ENCODE assay signal across 8 cellular contexts in genomic region chr1:25796807-25797458, GRCh38. TPM values are rescaled to one million over a fixed set of nuclear protein-coding genes. Genes with fewer than 3 reads are reported as not detected.
DNase-seq lines count a peak whose midpoint lies in the region; ATAC-seq, FAIRE-seq and TF ChIP-seq lines count a peak whose summit lies in the region.

No MANE protein-coding gene starts in this region.

- H4K20me1 ChIP-seq in HepG2 (ENCODE audit: insufficient read depth, low read length): no peaks in the 10 kb centered on the region

- BruUV-seq in HepG2 (replicated peaks; lab: Mats Ljungman, UMichigan): no TSS peak

- CTCF ChIA-PET in AG04449 (lab: Yijun Ruan, JAX): interaction anchor here (0.8 to 24.7 kb wide), 28 partner anchors 9 to 369 kb away, joined by 3 to 468 read pairs (median 4); partner anchors contain the start of gene MAN1C1
- CTCF ChIA-PET in HepG2 (lab: Yijun Ruan, JAX; ENCODE audit: low intra/inter-chr PET ratio, low total read pairs): interaction anchor here (0.7 to 2.4 kb wide), 6 partner anchors 14 to 188 kb away, joined by 3 to 13 read pairs (median 4); no protein-coding TSS in a partner anchor

- TF ChIP-seq EP300 in HepG2 (IDR thresholded peaks at IDR 0.05; ENCODE audit: low read depth in 2 of 2, low read length in 2 of 2) (no peak), HepG2 (CRISPR knock-in tag; IDR thresholded peaks at IDR 0.05; ENCODE audit: borderline replicate concordance) (no peak)

- H3K36me3 Mint-ChIP-seq in chondrocyte (ENCODE audit: low read depth): no peaks in the 10 kb centered on the region

- in situ Hi-C loops in HepG2 (cut with HindIII; ENCODE audit: extremely low pct_ligation_motif_present, low pct_unique_long_range_greater_than_20kb): loop anchor here (5.0 kb wide), 1 partner anchor 40 kb away; no protein-coding TSS in a partner anchor

- DNase-seq in AG04449 (ENCODE audit: low read depth, low spot score): no peak
- DNase-seq in HCEC 1CT: peak; percentile 55
- DNase-seq in NCI-H510A treated with DMSO at 0.1 percent for 48 hours (lab: John Stamatoyannopoulos, UW): peak; percentile 83
- DNase-seq in activated CD4-positive, alpha-beta T cell treated with anti-CD3 and anti-CD28 coated beads for 4 hours: peak; percentile 82 to 90
- no peak for DNase-seq in chondrocyte (ENCODE audit: low spot score)
- DNase-seq in HepG2 (ENCODE audit: low spot score): peak; percentile 59
- peak; percentile 48 to 84 (median 67) for DNase-seq in stimulated activated CD4-positive, alpha-beta T cell treated with anti-CD3 and anti-CD28 coated beads, TNF-alpha, amount 100 ng/mL, for 1 hour (ENCODE audit: low read depth in 3 of 3, low spot score in 1 of 3)

- peaks cover 40% of the 10 kb centered on the region for H3K4me1 Mint-ChIP-seq in chondrocyte (ENCODE audit: low read depth)

- H3K4me3 Mint-ChIP-seq in chondrocyte (ENCODE audit: unreplicated experiment): no peak overlapping the region

- H3K4me1 ChIP-seq in HepG2 (ENCODE audit: insufficient read depth, low read length): peaks cover 28% of the 10 kb centered on the region

- FAIRE-seq in HepG2 (lab: Jason Lieb, UNC): peak; percentile 53

- H3K4me2 ChIP-seq in HepG2 (ENCODE audit: low read depth, low read length): peak overlapping the region; percentile 59

- H3K9me3 ChIP-seq in HepG2 (ENCODE audit: low read length): no peaks in the 10 kb centered on the region

- no peaks in the 10 kb centered on the region for H3K36me3 ChIP-seq in HepG2 (replicated peaks in 1 of 2; ENCODE audit: control insufficient read depth in 1 of 2, insufficient read depth in 2 of 2, low read length in 2 of 2)

- ATAC-seq in HepG2 (peak; percentile 53), GM18907 (IDR thresholded peaks at IDR 0.05; ENCODE audit: unreplicated experiment) (no peak)

- POLR2A ChIA-PET in AG04449 (lab: Yijun Ruan, JAX) (no interaction called here), HepG2 (lab: Yijun Ruan, JAX) (no interaction called here)

- no peak overlapping the region for H3K27ac ChIP-seq in HepG2 (ENCODE audit: extremely low read length, insufficient read depth, low read length)

- peak; percentile 87 for TF ChIP-seq CTCF in AG04449 (IDR thresholded peaks at IDR 0.05; ENCODE audit: insufficient read depth, low read length, missing control alignments)
- TF ChIP-seq CTCF in chondrocyte (IDR thresholded peaks at IDR 0.05): peak; percentile 89
- TF ChIP-seq CTCF in HepG2 (CRISPR knock-in tag; IDR thresholded peaks at IDR 0.05): peak; percentile 90

- H3K9ac ChIP-seq in HepG2 (ENCODE audit: insufficient read depth, low read depth, low read length): no peak overlapping the region

- H3K27me3 Mint-ChIP-seq in chondrocyte (ENCODE audit: low read depth): no peaks in the 10 kb centered on the region

- peak; percentile 75 for TF ChIP-seq RAD21 in HepG2 (CRISPR knock-in tag; IDR thresholded peaks at IDR 0.05)

- no peak overlapping the region for H2AFZ ChIP-seq in HepG2 (ENCODE audit: low read length)

- H3K27ac Mint-ChIP-seq in chondrocyte (ENCODE audit: unreplicated experiment): no peak overlapping the region

- H3K27me3 ChIP-seq in HepG2 (ENCODE audit: control insufficient read depth in 1 of 2, insufficient read depth in 2 of 2, low read length in 2 of 2): peaks cover 0 to 17% of the 10 kb centered on the region in 2 experiments; a peak in 2 of 5 replicates

- H3K4me3 ChIP-seq in AG04449 (ENCODE audit: low read depth, low read length): no peak overlapping the region
- no peak overlapping the region for H3K4me3 ChIP-seq in HepG2 (replicated peaks in 1 of 3; ENCODE audit: insufficient read depth in 1 of 3, low read depth in 2 of 3, low read length in 3 of 3)

- no peaks in the 10 kb centered on the region for H3K79me2 ChIP-seq in HepG2 (ENCODE audit: insufficient read depth, low read length)

- H3K9me3 Mint-ChIP-seq in chondrocyte (ENCODE audit: low read depth): no peaks in the 10 kb centered on the region

- intact Hi-C loops in HepG2 (cut with micrococcal nuclease; ENCODE audit: unreplicated experiment): loop anchor here (5.0 kb wide), 2 partner anchors 40 to 180 kb away; partner anchors contain the start of gene MAN1C1

- TF ChIP-seq POLR2A in HepG2 (IDR thresholded peaks at IDR 0.05; ENCODE audit: insufficient read depth in 1 of 2, low read depth in 2 of 2, low read length in 2 of 2): no peak

- WGBS in HepG2 (ENCODE audit: low lambda C conversion rate): under 1% methylated on average over 17 of the region's 19 CpGs

TF ChIP-seq in HepG2, 621 proteins besides CTCF, POLR2A, EP300 and RAD21 (continues in another document):
- no peak for TF ChIP-seq GFI1 (CRISPR knock-in tag; IDR thresholded peaks at IDR 0.05; ENCODE audit: borderline replicate concordance)
- TF ChIP-seq HMGXB4 (CRISPR knock-in tag; IDR thresholded peaks at IDR 0.05; ENCODE audit: borderline replicate concordance in 1 of 2, low read depth in 1 of 2): 0 out of 4 replicates have a peak, but pooled peaks of 1 of the 2 experiments have one; percentile 27
- peak; percentile 28 for TF ChIP-seq ZNF781 (CRISPR knock-in tag; IDR thresholded peaks at IDR 0.05; ENCODE audit: borderline replicate concordance, not compliant biosample characterization)
- 0 out of 2 replicates have a peak, but pooled peaks have one; percentile 15 for TF ChIP-seq FOSL2 (CRISPR knock-in tag; IDR thresholded peaks at IDR 0.05)
- peak; percentile 27; the same call in 1 of the 2 replicates for TF ChIP-seq ELF3 (CRISPR knock-in tag; IDR thresholded peaks at IDR 0.05)
- no peak for TF ChIP-seq SIN3A (IDR thresholded peaks at IDR 0.05; ENCODE audit: borderline replicate concordance, low read depth, low read length)

RNA-seq across cellular contexts. Expression of gene SELENON, which starts 3.1 kb away (rescaled TPM):
- total RNA-seq in chondrocyte: 77.0 to 99.5 TPM (median 95.7 TPM) in 3 replicates
- 3.4 and 3.8 TPM in 2 replicates for total RNA-seq in HepG2 (2016; rRNA removed; fragmentation: Illumina TruSeq; extraction: Trizol)
- total RNA-seq in HepG2 (2016; cell fraction: cytosol; rRNA removed; fragmentation: Illumina TruSeq; extraction: Trizol; ENCODE audit: low read depth): 1.4 and 1.6 TPM in 2 replicates
- 2.6 and 3.9 TPM in 2 replicates for total RNA-seq in HepG2 (2016; cell fraction: insoluble cytoplasmic fraction; rRNA removed; fragmentation: Illumina TruSeq; extraction: Trizol)
- total RNA-seq in HepG2 (2016; cell fraction: membrane; rRNA removed; fragmentation: Illumina TruSeq; extraction: Trizol): 5.9 and 6.0 TPM in 2 replicates
- 6.6 and 8.7 TPM in 2 replicates for total RNA-seq in HepG2 (2016; cell fraction: nucleus; rRNA removed; fragmentation: Illumina TruSeq; extraction: Trizol)
- 8.0 and 8.9 TPM in 2 replicates for polyA plus RNA-seq in HepG2 (2011; rRNA removed)
- polyA plus RNA-seq in HepG2 (2011; cell fraction: cytosol; rRNA removed): 9.0 and 9.2 TPM in 2 replicates
- 13.1 and 15.6 TPM in 2 replicates for polyA plus RNA-seq in HepG2 (2011; cell fraction: nucleus; rRNA removed)
- polyA plus RNA-seq in HepG2 (2012): 10.5 and 11.5 TPM in 2 replicates
- polyA plus RNA-seq in HepG2 (2016; cell fraction: cytosol; fragmentation: Illumina TruSeq; extraction: Trizol; ENCODE audit: low read depth): 3.5 and 4.0 TPM in 2 replicates
- polyA plus RNA-seq in HepG2 (2016; cell fraction: insoluble cytoplasmic fraction; fragmentation: Illumina TruSeq; extraction: Trizol; ENCODE audit: low read depth): 8.8 and 12.5 TPM in 2 replicates
- 12.1 and 12.7 TPM in 2 replicates for polyA plus RNA-seq in HepG2 (2016; cell fraction: membrane; fragmentation: Illumina TruSeq; extraction: Trizol; ENCODE audit: low read depth)
- 27.6 and 29.1 TPM in 2 replicates for polyA plus RNA-seq in HepG2 (2016; cell fraction: nucleus; fragmentation: Illumina TruSeq; extraction: Trizol; ENCODE audit: insufficient read depth, low read depth)
- polyA minus RNA-seq in HepG2 (2011; rRNA and poly(A)+ RNA removed; ENCODE audit: low replicate concordance): 10.4 TPM in 2 replicates
- 8.1 and 8.3 TPM in 2 replicates for polyA minus RNA-seq in HepG2 (2011; cell fraction: cytosol; rRNA and poly(A)+ RNA removed)
- polyA minus RNA-seq in HepG2 (2011; cell fraction: nucleus; rRNA and poly(A)+ RNA removed): 3.1 and 5.0 TPM in 2 replicates

RNA-seq across cellular contexts. Expression of gene MTFR1L, which starts 22.8 kb away (rescaled TPM):
- total RNA-seq in chondrocyte (51.2 to 67.1 TPM (median 51.2 TPM) in 3 replicates), HepG2 (2016; rRNA removed; fragmentation: Illumina TruSeq; extraction: Trizol) (38.0 and 47.5 TPM in 2 replicates)
- total RNA-seq in HepG2 (2016; cell fraction: cytosol; rRNA removed; fragmentation: Illumina TruSeq; extraction: Trizol; ENCODE audit: low read depth): 28.2 and 30.9 TPM in 2 replicates
- 40.1 and 47.2 TPM in 2 replicates for total RNA-seq in HepG2 (2016; cell fraction: insoluble cytoplasmic fraction; rRNA removed; fragmentation: Illumina TruSeq; extraction: Trizol)
- 56.8 and 65.1 TPM in 2 replicates for total RNA-seq in HepG2 (2016; cell fraction: membrane; rRNA removed; fragmentation: Illumina TruSeq; extraction: Trizol)
- 25.8 and 26.4 TPM in 2 replicates for total RNA-seq in HepG2 (2016; cell fraction: nucleus; rRNA removed; fragmentation: Illumina TruSeq; extraction: Trizol)
- 55.7 and 68.1 TPM in 2 replicates for polyA plus RNA-seq in HepG2 (2011; rRNA removed)
- polyA plus RNA-seq in HepG2 (2011; cell fraction: cytosol; rRNA removed): 36.1 and 44.8 TPM in 2 replicates
- 196 and 210 TPM in 2 replicates for polyA plus RNA-seq in HepG2 (2011; cell fraction: nucleus; rRNA removed)
- 39.2 and 42.0 TPM in 2 replicates for polyA plus RNA-seq in HepG2 (2012)
- polyA plus RNA-seq in HepG2 (2016; cell fraction: cytosol; fragmentation: Illumina TruSeq; extraction: Trizol; ENCODE audit: low read depth): 28.1 and 35.4 TPM in 2 replicates
- polyA plus RNA-seq in HepG2 (2016; cell fraction: insoluble cytoplasmic fraction; fragmentation: Illumina TruSeq; extraction: Trizol; ENCODE audit: low read depth): 45.3 and 52.8 TPM in 2 replicates
- polyA plus RNA-seq in HepG2 (2016; cell fraction: membrane; fragmentation: Illumina TruSeq; extraction: Trizol; ENCODE audit: low read depth): 52.1 and 54.5 TPM in 2 replicates
- 60.6 and 65.4 TPM in 2 replicates for polyA plus RNA-seq in HepG2 (2016; cell fraction: nucleus; fragmentation: Illumina TruSeq; extraction: Trizol; ENCODE audit: insufficient read depth, low read depth)
- 29.8 and 53.8 TPM in 2 replicates for polyA minus RNA-seq in HepG2 (2011; rRNA and poly(A)+ RNA removed; ENCODE audit: low replicate concordance)
- polyA minus RNA-seq in HepG2 (2011; cell fraction: cytosol; rRNA and poly(A)+ RNA removed): 18.0 and 18.1 TPM in 2 replicates
- polyA minus RNA-seq in HepG2 (2011; cell fraction: nucleus; rRNA and poly(A)+ RNA removed): 23.8 and 32.3 TPM in 2 replicates

Comparison
In these comparisons a context has a peak if more than half of its experiments do, and no peak if none do; other contexts are left out.
1. DNase-seq: peak in HCEC 1CT (single experiment), NCI-H510A treated with DMSO at 0.1 percent for 48 hours (single experiment), activated CD4-positive, alpha-beta T cell treated with anti-CD3 and anti-CD28 coated beads for 4 hours (2 of 2), HepG2 (single experiment) and stimulated activated CD4-positive, alpha-beta T cell treated with anti-CD3 and anti-CD28 coated beads, TNF-alpha, amount 100 ng/mL, for 1 hour (3 of 3); none in AG04449 (single experiment) and chondrocyte (single experiment).
2. Peak in every context shown above with its lines, with median percentiles within 50 percentile points of each other: CTCF ChIP-seq.